In the genomic region with DNA sequence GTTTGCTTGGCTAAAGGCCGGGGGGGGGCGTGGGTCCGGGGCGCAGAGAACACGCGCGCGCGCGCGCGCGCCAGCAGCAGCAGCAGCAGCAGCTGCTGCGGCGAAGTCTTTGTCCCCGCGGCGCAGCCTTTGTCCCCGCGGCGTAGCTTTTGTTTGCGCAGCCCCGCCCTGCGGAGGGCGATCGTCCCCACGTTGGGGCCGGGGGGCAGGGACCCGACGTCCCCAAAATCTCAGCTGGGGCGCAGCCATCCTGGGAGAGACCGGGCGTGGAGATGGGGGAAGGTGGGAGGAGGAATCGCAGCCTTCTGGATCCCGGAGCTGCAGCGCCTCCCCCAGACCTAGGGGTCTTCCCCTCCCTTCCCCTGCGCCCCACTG, we compare ENCODE assay signal across 8 cellular contexts.
DNase-seq lines count a peak whose midpoint lies in the region; ATAC-seq and TF ChIP-seq lines count a peak whose summit lies in the region.

No MANE protein-coding gene starts in this region.

- H3K4me3 ChIP-seq in SK-N-MC (peak overlapping the region; percentile 88), fibroblast of pulmonary artery (replicated peaks; ENCODE audit: low read depth, low read length) (peak overlapping the region; percentile 54), neural progenitor cell (peak overlapping the region; percentile 67)

- H3K4me1 Mint-ChIP-seq in neural progenitor cell = peaks cover 15% of the 10 kb centered on the region

- no peak for ATAC-seq in HG02840 (IDR thresholded peaks at IDR 0.05; ENCODE audit: low FRiP score, unreplicated experiment)

- peaks cover 27% of the 10 kb centered on the region for H3K27me3 ChIP-seq in neural progenitor cell

- peak overlapping the region; percentile 81 for H3K4me3 Mint-ChIP-seq in neural progenitor cell

- POLR2A ChIA-PET in GM10248 (lab: Yijun Ruan, JAX) = no interaction called here

- H3K36me3 ChIP-seq in SK-N-MC (ENCODE audit: insufficient read depth, low read length) (no peaks in the 10 kb centered on the region), neural progenitor cell (no peaks in the 10 kb centered on the region)

- DNase-seq in DMS79 (lab: John Stamatoyannopoulos, UW) (peak; percentile 41), DMS79 treated with DMSO at 0.1 percent for 48 hours (lab: John Stamatoyannopoulos, UW) (no peak), SK-N-MC (ENCODE audit: low read depth, low spot score) (no peak), fibroblast of pulmonary artery (ENCODE audit: low read depth) (no peak), neural progenitor cell (ENCODE audit: low spot score) (peak; percentile 81), GM10248 (ENCODE audit: extremely low spot score) (no peak), SHP77 (lab: John Stamatoyannopoulos, UW) (no peak)

- CTCF ChIA-PET in GM10248 (lab: Yijun Ruan, JAX) = interaction anchor here (1.1 to 8.0 kb wide), 4 partner anchors 9 to 14 kb away, joined by 3 to 92 read pairs (median 3); no protein-coding TSS in a partner anchor

- no peak overlapping the region for H3K27ac ChIP-seq in SK-N-MC
- no peak overlapping the region for H3K27ac ChIP-seq in neural progenitor cell

- H3K36me3 Mint-ChIP-seq in neural progenitor cell = no peaks in the 10 kb centered on the region

- H3K4me1 ChIP-seq in neural progenitor cell = peaks cover 8% of the 10 kb centered on the region

- H3K27ac Mint-ChIP-seq in neural progenitor cell = no peak overlapping the region

- H3K9ac ChIP-seq in SK-N-MC (ENCODE audit: insufficient read length) (peak overlapping the region; percentile 86), neural progenitor cell (no peak overlapping the region)

- no peaks in the 10 kb centered on the region for H3K79me2 ChIP-seq in neural progenitor cell (ENCODE audit: low read depth)

- peak overlapping the region; percentile 91 for H3K4me2 ChIP-seq in neural progenitor cell

- H3K27me3 Mint-ChIP-seq in neural progenitor cell (ENCODE audit: insufficient read depth, low read depth) = peaks cover 4% of the 10 kb centered on the region

- H3K9me3 Mint-ChIP-seq in neural progenitor cell = no peaks in the 10 kb centered on the region

- peak overlapping the region; percentile 98 for H2AFZ ChIP-seq in neural progenitor cell (replicated peaks)

- H3F3A ChIP-seq in neural progenitor cell (ENCODE audit: low read depth) = peaks cover 10% of the 10 kb centered on the region

- no peaks in the 10 kb centered on the region for H4K20me1 ChIP-seq in neural progenitor cell (ENCODE audit: low read depth)

- H3K9me3 ChIP-seq in SK-N-MC (ENCODE audit: low read depth, low read length) (no peaks in the 10 kb centered on the region), neural progenitor cell (ENCODE audit: low read depth) (no peaks in the 10 kb centered on the region)

- TF ChIP-seq CTCF in fibroblast of pulmonary artery (IDR thresholded peaks at IDR 0.05; ENCODE audit: low read length, missing control alignments) = no peak
- TF ChIP-seq CTCF in neural progenitor cell (IDR thresholded peaks at IDR 0.05) = no peak
- TF ChIP-seq CTCF in GM10248 (IDR thresholded peaks at IDR 0.05; ENCODE audit: control extremely low read depth, extremely low read depth, low read depth, missing control alignments) = no peak

Comparison
In these comparisons a context has a peak if more than half of its experiments do, and no peak if none do; other contexts are left out.
1. DNase-seq: peak in DMS79 (single experiment) and neural progenitor cell (single experiment); none in DMS79 treated with DMSO at 0.1 percent for 48 hours (single experiment), SK-N-MC (single experiment), fibroblast of pulmonary artery (single experiment), GM10248 (single experiment) and SHP77 (0 of 2).
2. Peak in every context shown above with its lines, with median percentiles within 50 percentile points of each other: H3K4me3 ChIP-seq.